29 cellular contexts compared by ENCODE assay signal in genomic region chr20:61695741-61696140, GRCh38.
A peak's percentile ranks its signal among the peaks of the same experiment; 100 is the strongest.
DNase-seq lines count a peak whose midpoint lies in the region; ATAC-seq, FAIRE-seq and TF ChIP-seq lines count a peak whose summit lies in the region.
"Had no signal": no experiment of that assay in that cellular context is flagged by ENCODE, and none has a peak within 500 bp of the region (broad histone marks: within the 10 kb centered on the region; RNA-seq: fewer than 3 reads in every experiment).

No MANE protein-coding gene starts in this region.

- no peak overlapping the region for H3K27ac Mint-ChIP-seq in natural killer cell treated with Interleukin-12 subunit alpha and Interleukin-12 subunit beta and Interleukin-15 and Interleukin-18, amount 100 ng/mL, for 72 hours
- H3K27ac Mint-ChIP-seq in natural killer cell: no peak overlapping the region
- H3K27ac Mint-ChIP-seq in neural crest cell (ENCODE audit: unreplicated experiment): peak overlapping the region; percentile 27
- no peak overlapping the region for H3K27ac Mint-ChIP-seq in activated CD8-positive, alpha-beta memory T cell treated with anti-CD3 and anti-CD28 coated beads, Interleukin-2, amount 10 ng/mL, durations not matched to agents 7 days and 5 days
- H3K27ac Mint-ChIP-seq: CD14-positive monocyte; CD4-positive, alpha-beta memory T cell; CD4-positive, CD25-positive, alpha-beta regulatory T cell; CD8-positive, alpha-beta memory T cell had no signal

- no peak overlapping the region for H4K91ac ChIP-seq in neuronal stem cell (ENCODE audit: low read depth, low read length, poor library complexity)

- no peaks in the 10 kb centered on the region for H3K9me3 Mint-ChIP-seq in natural killer cell treated with Interleukin-12 subunit alpha and Interleukin-12 subunit beta and Interleukin-15 and Interleukin-18, amount 100 ng/mL, for 72 hours
- H3K9me3 Mint-ChIP-seq in natural killer cell (no peaks in the 10 kb centered on the region), neural crest cell (no peaks in the 10 kb centered on the region)
- no peaks in the 10 kb centered on the region for H3K9me3 Mint-ChIP-seq in activated CD8-positive, alpha-beta memory T cell treated with anti-CD3 and anti-CD28 coated beads, Interleukin-2, amount 10 ng/mL, durations not matched to agents 7 days and 5 days (ENCODE audit: low read depth)
- H3K9me3 Mint-ChIP-seq: CD4-positive, alpha-beta memory T cell; CD4-positive, CD25-positive, alpha-beta regulatory T cell; CD8-positive, alpha-beta memory T cell had no signal

- no peak overlapping the region for H4K8ac ChIP-seq in neuronal stem cell (ENCODE audit: low read depth, low read length)

- peak overlapping the region; percentile 26 for H3K14ac ChIP-seq in neuronal stem cell (ENCODE audit: low read length)

- no peak overlapping the region for H2BK5ac ChIP-seq in neuronal stem cell (ENCODE audit: low read length)

- intact Hi-C loops in natural killer cell (cut with micrococcal nuclease): no loop called here
- intact Hi-C loops in kidney (cut with DNase I): no loop called here

- H3K27me3 ChIP-seq in neuronal stem cell (ENCODE audit: control insufficient read depth in 3 of 3, insufficient read depth in 3 of 3, low read depth in 1 of 3, low read length in 3 of 3): no peaks in the 10 kb centered on the region
- H3K27me3 ChIP-seq in upper lobe of left lung: no peaks in the 10 kb centered on the region
- H3K27me3 ChIP-seq: BE2C, BLaER1 had no signal

- peak overlapping the region; percentile 19 for H2BK15ac ChIP-seq in neuronal stem cell (ENCODE audit: low read length)

- H3K18ac ChIP-seq in neuronal stem cell (ENCODE audit: low read length): peak overlapping the region; percentile 11

- H3K4me3 Mint-ChIP-seq in natural killer cell treated with Interleukin-12 subunit alpha and Interleukin-12 subunit beta and Interleukin-15 and Interleukin-18, amount 100 ng/mL, for 72 hours: no peak overlapping the region
- H3K4me3 Mint-ChIP-seq in natural killer cell: no peak overlapping the region
- no peak overlapping the region for H3K4me3 Mint-ChIP-seq in neural crest cell
- no peak overlapping the region for H3K4me3 Mint-ChIP-seq in activated CD8-positive, alpha-beta memory T cell treated with anti-CD3 and anti-CD28 coated beads, Interleukin-2, amount 10 ng/mL, durations not matched to agents 7 days and 5 days
- H3K4me3 Mint-ChIP-seq: CD14-positive monocyte; CD4-positive, alpha-beta memory T cell; CD4-positive, CD25-positive, alpha-beta regulatory T cell; CD8-positive, alpha-beta memory T cell had no signal

- no peak for FAIRE-seq in kidney (lab: Jason Lieb, UNC)
- FAIRE-seq: A204.1, GM12878, GM12892, GM18507 had no signal

- H3K9me3 ChIP-seq in kidney (ENCODE audit: control insufficient read depth in 1 of 2, low read length in 2 of 2) (no peaks in the 10 kb centered on the region), neuronal stem cell (replicated peaks in 1 of 2; ENCODE audit: control insufficient read depth in 2 of 2, insufficient read depth in 1 of 2, low read depth in 1 of 2, low read length in 2 of 2) (no peaks in the 10 kb centered on the region), upper lobe of left lung (no peaks in the 10 kb centered on the region)
- H3K9me3 ChIP-seq: BE2C, BLaER1 had no signal

- no peak overlapping the region for H3K4me2 ChIP-seq in neuronal stem cell (ENCODE audit: insufficient read depth, low read length, poor library complexity, severe bottlenecking)
- H3K4me2 ChIP-seq: BLaER1 had no signal

- H3K27me3 Mint-ChIP-seq in natural killer cell treated with Interleukin-12 subunit alpha and Interleukin-12 subunit beta and Interleukin-15 and Interleukin-18, amount 100 ng/mL, for 72 hours: no peaks in the 10 kb centered on the region
- no peaks in the 10 kb centered on the region for H3K27me3 Mint-ChIP-seq in natural killer cell (ENCODE audit: low read depth in 2 of 2)
- no peaks in the 10 kb centered on the region for H3K27me3 Mint-ChIP-seq in neural crest cell (ENCODE audit: low read depth)
- H3K27me3 Mint-ChIP-seq in activated CD8-positive, alpha-beta memory T cell treated with anti-CD3 and anti-CD28 coated beads, Interleukin-2, amount 10 ng/mL, durations not matched to agents 7 days and 5 days: no peaks in the 10 kb centered on the region
- H3K27me3 Mint-ChIP-seq: CD4-positive, CD25-positive, alpha-beta regulatory T cell had no signal

- H3K79me1 ChIP-seq in neuronal stem cell (ENCODE audit: low read depth, low read length): no peaks in the 10 kb centered on the region

- WGBS in neuronal stem cell (ENCODE audit: extremely low coverage in 2 of 2, insufficient read length in 2 of 2, insufficient replicate concordance in 1 of 2), 2 donors: no CpG with 5 or more reads among the region's 9 CpGs
- WGBS in upper lobe of left lung, 2 donors: 76 to 77% methylated on average over 9 of the region's 9 CpGs

- H3K23ac ChIP-seq in neuronal stem cell (ENCODE audit: low read depth, low read length, poor library complexity): no peak overlapping the region

- peak overlapping the region; percentile 64 for H2AK5ac ChIP-seq in neuronal stem cell (ENCODE audit: low read depth, low read length)

- no peak overlapping the region for H2BK12ac ChIP-seq in neuronal stem cell (ENCODE audit: low read length)

- no peak for TF ChIP-seq CTCF in natural killer cell (IDR thresholded peaks at IDR 0.05)
- no peak for TF ChIP-seq CTCF in kidney (IDR thresholded peaks at IDR 0.05; ENCODE audit: borderline replicate concordance, extremely low read depth, insufficient read depth)
- no peak for TF ChIP-seq CTCF in neural crest cell (conservative IDR thresholded peaks at IDR 0.05)
- TF ChIP-seq CTCF in upper lobe of left lung (IDR thresholded peaks at IDR 0.05): no peak

- no peaks in the 10 kb centered on the region for H3K4me1 Mint-ChIP-seq in natural killer cell treated with Interleukin-12 subunit alpha and Interleukin-12 subunit beta and Interleukin-15 and Interleukin-18, amount 100 ng/mL, for 72 hours (ENCODE audit: low read depth in 2 of 2)
- H3K4me1 Mint-ChIP-seq in natural killer cell: no peaks in the 10 kb centered on the region
- H3K4me1 Mint-ChIP-seq in neural crest cell: peaks cover 17% of the 10 kb centered on the region
- H3K4me1 Mint-ChIP-seq in activated CD8-positive, alpha-beta memory T cell treated with anti-CD3 and anti-CD28 coated beads, Interleukin-2, amount 10 ng/mL, durations not matched to agents 7 days and 5 days: no peaks in the 10 kb centered on the region
- H3K4me1 Mint-ChIP-seq: CD14-positive monocyte; CD4-positive, alpha-beta memory T cell; CD4-positive, CD25-positive, alpha-beta regulatory T cell; CD8-positive, alpha-beta memory T cell had no signal

- no peaks in the 10 kb centered on the region for H3K36me3 Mint-ChIP-seq in natural killer cell treated with Interleukin-12 subunit alpha and Interleukin-12 subunit beta and Interleukin-15 and Interleukin-18, amount 100 ng/mL, for 72 hours
- no peaks in the 10 kb centered on the region for H3K36me3 Mint-ChIP-seq in natural killer cell
- H3K36me3 Mint-ChIP-seq in neural crest cell (ENCODE audit: low read depth): no peaks in the 10 kb centered on the region
- no peaks in the 10 kb centered on the region for H3K36me3 Mint-ChIP-seq in activated CD8-positive, alpha-beta memory T cell treated with anti-CD3 and anti-CD28 coated beads, Interleukin-2, amount 10 ng/mL, durations not matched to agents 7 days and 5 days
- H3K36me3 Mint-ChIP-seq: CD14-positive monocyte; CD4-positive, alpha-beta memory T cell; CD4-positive, CD25-positive, alpha-beta regulatory T cell; CD8-positive, alpha-beta memory T cell had no signal

- no peak for TF ChIP-seq EP300 in upper lobe of left lung (IDR thresholded peaks at IDR 0.05)

- peak; percentile 47 for DNase-seq in natural killer cell treated with Interleukin-12 subunit alpha and Interleukin-12 subunit beta and Interleukin-15 and Interleukin-18, amount 100 ng/mL, for 72 hours (ENCODE audit: low spot score)
- DNase-seq in natural killer cell: no peak
- DNase-seq in kidney: peak; percentile 70
- no peak for DNase-seq in neural crest cell (ENCODE audit: low read depth, low spot score)
- DNase-seq in neuronal stem cell (ENCODE audit: low spot score): no peak
- no peak for DNase-seq in activated CD8-positive, alpha-beta memory T cell treated with anti-CD3 and anti-CD28 coated beads, Interleukin-2, amount 10 ng/mL, durations not matched to agents 7 days and 5 days
- no peak for DNase-seq in upper lobe of left lung
- DNase-seq: 8988T; ACHN; BE2C; C1 segment of cervical spinal cord; CD4-positive, alpha-beta memory T cell; CD4-positive, CD25-positive, alpha-beta regulatory T cell; COR-L47; DMS 273 treated with DMSO at 0.1 percent for 48 hours; DMS153; DMS53; DMS79; DND-41; EL; GDM1 had no signal

- H3K9ac ChIP-seq in kidney (ENCODE audit: low read length in 2 of 2) (no peak overlapping the region), neuronal stem cell (ENCODE audit: low read depth, low read length, poor library complexity) (no peak overlapping the region)
- H3K9ac ChIP-seq: BLaER1 had no signal

- CTCF ChIA-PET in activated CD8-positive, alpha-beta memory T cell treated with anti-CD3 and anti-CD28 coated beads, Interleukin-2, amount 10 ng/mL, durations not matched to agents 7 days and 5 days (lab: Charles Lee): no interaction called here

- H3K4ac ChIP-seq in neuronal stem cell (ENCODE audit: low read length): no peak overlapping the region

- H3K4me3 ChIP-seq in kidney (ENCODE audit: low read length in 2 of 2): no peak overlapping the region
- H3K4me3 ChIP-seq in neuronal stem cell (ENCODE audit: low read length in 2 of 2): no peak overlapping the region
- no peak overlapping the region for H3K4me3 ChIP-seq in upper lobe of left lung
- H3K4me3 ChIP-seq: BLaER1, GM12878 had no signal

- no peaks in the 10 kb centered on the region for H3K4me1 ChIP-seq in kidney (ENCODE audit: control insufficient read depth in 1 of 2, insufficient read depth in 1 of 2, low read depth in 1 of 2, low read length in 2 of 2)
- peaks cover 13% of the 10 kb centered on the region in 2 donors for H3K4me1 ChIP-seq in neuronal stem cell (ENCODE audit: control insufficient read depth in 2 of 2, insufficient read depth in 1 of 2, low read depth in 1 of 2, low read length in 2 of 2)
- no peaks in the 10 kb centered on the region for H3K4me1 ChIP-seq in upper lobe of left lung
- H3K4me1 ChIP-seq: BE2C had no signal

- no peak overlapping the region for H2AFZ ChIP-seq in neuronal stem cell (ENCODE audit: low read length)

- H2BK120ac ChIP-seq in neuronal stem cell (ENCODE audit: low read depth, low read length): no peak overlapping the region

- ATAC-seq in natural killer cell treated with Interleukin-12 subunit alpha and Interleukin-12 subunit beta and Interleukin-15 and Interleukin-18, amount 100 ng/mL, for 72 hours: no peak
- ATAC-seq in natural killer cell: no peak
- ATAC-seq in activated CD8-positive, alpha-beta memory T cell treated with anti-CD3 and anti-CD28 coated beads, Interleukin-2, amount 10 ng/mL, durations not matched to agents 7 days and 5 days: no peak
- no peak for ATAC-seq in upper lobe of left lung (ENCODE audit: low FRiP score in 2 of 2)
- no peak for ATAC-seq in HG02678 (IDR thresholded peaks at IDR 0.05; ENCODE audit: unreplicated experiment)
- ATAC-seq: GM12878 had no signal

- H3K27ac ChIP-seq in kidney (ENCODE audit: low read depth in 2 of 2, low read length in 2 of 2) (no peak overlapping the region), neuronal stem cell (replicated peaks; ENCODE audit: low read length) (no peak overlapping the region), upper lobe of left lung (no peak overlapping the region)
- H3K27ac ChIP-seq: BLaER1 had no signal

- no peaks in the 10 kb centered on the region for H3K36me3 ChIP-seq in kidney (ENCODE audit: control insufficient read depth in 1 of 2, insufficient read depth in 2 of 2, low read length in 2 of 2)
- no peaks in the 10 kb centered on the region for H3K36me3 ChIP-seq in neuronal stem cell (replicated peaks in 1 of 2; ENCODE audit: control insufficient read depth in 2 of 2, insufficient read depth in 2 of 2, low read length in 2 of 2)
- no peaks in the 10 kb centered on the region for H3K36me3 ChIP-seq in upper lobe of left lung
- H3K36me3 ChIP-seq: BE2C, BLaER1 had no signal

- TF ChIP-seq POLR2A in upper lobe of left lung (IDR thresholded peaks at IDR 0.05): no peak

Comparison
In these comparisons a context has a peak if more than half of its experiments do, and no peak if none do; other contexts are left out.
1. DNase-seq: peak in natural killer cell treated with Interleukin-12 subunit alpha and Interleukin-12 subunit beta and Interleukin-15 and Interleukin-18, amount 100 ng/mL, for 72 hours (single experiment) and kidney (single experiment); none in natural killer cell (single experiment), neural crest cell (single experiment), neuronal stem cell (single experiment), activated CD8-positive, alpha-beta memory T cell treated with anti-CD3 and anti-CD28 coated beads, Interleukin-2, amount 10 ng/mL, durations not matched to agents 7 days and 5 days (single experiment) and upper lobe of left lung (0 of 2).